ENCODE assay signal across 25 cellular contexts in genomic region chr7:33177876-33178275, GRCh38.
"Had no signal": no experiment of that assay in that cellular context is flagged by ENCODE, and none has a peak within 500 bp of the region (broad histone marks: within the 10 kb centered on the region; RNA-seq: fewer than 3 reads in every experiment).

No MANE protein-coding gene starts in this region.

- DNase-seq: activated CD4-positive, alpha-beta T cell treated with anti-CD3 and anti-CD28 coated beads for 36 hours; activated CD4-positive, alpha-beta T cell treated with anti-CD3 and anti-CD28 coated beads, Interleukin-2, amount 10 ng/mL, durations not matched to agents 7 days and 5 days; activated CD4-positive, alpha-beta T cell treated with anti-CD3 and anti-CD28 coated beads, Interleukin-2, amount 50 U/mL, for 48 hours; activated CD8-positive, alpha-beta memory T cell treated with anti-CD3 and anti-CD28 coated beads for 24 hours; activated effector memory CD4-positive, alpha-beta T cell treated with anti-CD3 and anti-CD28 coated beads, Interleukin-2, amount 50 U/mL, for 16 hours; activated naive CD4-positive, alpha-beta T cell; activated naive CD4-positive, alpha-beta T cell treated with anti-CD3 and anti-CD28 coated beads, Interleukin-2, amount 50 U/mL, for 16 hours; activated T-cell treated with anti-CD3 and anti-CD28 coated beads, Interleukin-2, amount 50 U/mL, for 4 hours; anterior cingulate cortex; central memory CD4-positive, alpha-beta T cell; NCI-H1105; NCI-H1417 treated with DMSO at 0.1 percent for 48 hours; NCI-H1694 treated with DMSO at 0.1 percent for 48 hours; NCI-H345; NCI-H524 treated with DMSO at 0.1 percent for 48 hours; SHP77; SJCRH30 had no signal

- H3K27ac ChIP-seq: SJCRH30, SK-N-MC had no signal

- H3K36me3 ChIP-seq: SJCRH30 had no signal

- H3K27me3 Mint-ChIP-seq: activated CD4-positive, alpha-beta T cell treated with anti-CD3 and anti-CD28 coated beads for 36 hours; activated CD4-positive, alpha-beta T cell treated with anti-CD3 and anti-CD28 coated beads, Interleukin-2, amount 10 ng/mL, durations not matched to agents 7 days and 5 days; brain had no signal

- H3K4me3 ChIP-seq: K562, SJCRH30, SK-N-MC had no signal

- ATAC-seq: activated CD4-positive, alpha-beta T cell treated with anti-CD3 and anti-CD28 coated beads for 36 hours; activated CD4-positive, CD25-positive, alpha-beta regulatory T cell treated with anti-CD3 and anti-CD28 coated beads, Interleukin-2, amount 50 U/mL, for 24 hours; activated T-cell treated with anti-CD3 and anti-CD28 coated beads, Interleukin-2, amount 50 U/mL, for 4 hours; K562; Panc1; WTC11 had no signal

- H3K27ac Mint-ChIP-seq: activated CD4-positive, alpha-beta T cell treated with anti-CD3 and anti-CD28 coated beads for 36 hours; activated CD4-positive, alpha-beta T cell treated with anti-CD3 and anti-CD28 coated beads, Interleukin-2, amount 10 ng/mL, durations not matched to agents 7 days and 5 days; brain; T-helper 1 cell treated with Interleukin-12 subunit alpha and Interleukin-12 subunit beta and Interleukin-4 antibody, amounts not matched to agents 30 μg/mL and 1 μg/mL, for 36 hours; T-helper 2 cell treated with Interferon-gamma antibody and Interleukin-4, amounts not matched to agents 5 μg/mL and 100 μg/mL, for 36 hours; WTC11 had no signal

- H3K4me3 Mint-ChIP-seq: activated CD4-positive, alpha-beta T cell treated with anti-CD3 and anti-CD28 coated beads for 36 hours; activated CD4-positive, alpha-beta T cell treated with anti-CD3 and anti-CD28 coated beads, Interleukin-2, amount 10 ng/mL, durations not matched to agents 7 days and 5 days; activated T-cell treated with anti-CD3 and anti-CD28 coated beads, Interleukin-2, amount 50 U/mL, for 4 hours; brain; T-helper 1 cell treated with Interleukin-12 subunit alpha and Interleukin-12 subunit beta and Interleukin-4 antibody, amounts not matched to agents 30 μg/mL and 1 μg/mL, for 36 hours; T-helper 2 cell treated with Interferon-gamma antibody and Interleukin-4, amounts not matched to agents 5 μg/mL and 100 μg/mL, for 36 hours; WTC11 had no signal

- H3K4me1 ChIP-seq: SJCRH30 had no signal

- H3K4me1 Mint-ChIP-seq: activated CD4-positive, alpha-beta T cell treated with anti-CD3 and anti-CD28 coated beads for 36 hours; activated CD4-positive, alpha-beta T cell treated with anti-CD3 and anti-CD28 coated beads, Interleukin-2, amount 10 ng/mL, durations not matched to agents 7 days and 5 days; brain; WTC11 had no signal

- H3K27me3 ChIP-seq: SJCRH30 had no signal
